Comparison of ENCODE assay signal across 20 cellular contexts in the genomic region with DNA sequence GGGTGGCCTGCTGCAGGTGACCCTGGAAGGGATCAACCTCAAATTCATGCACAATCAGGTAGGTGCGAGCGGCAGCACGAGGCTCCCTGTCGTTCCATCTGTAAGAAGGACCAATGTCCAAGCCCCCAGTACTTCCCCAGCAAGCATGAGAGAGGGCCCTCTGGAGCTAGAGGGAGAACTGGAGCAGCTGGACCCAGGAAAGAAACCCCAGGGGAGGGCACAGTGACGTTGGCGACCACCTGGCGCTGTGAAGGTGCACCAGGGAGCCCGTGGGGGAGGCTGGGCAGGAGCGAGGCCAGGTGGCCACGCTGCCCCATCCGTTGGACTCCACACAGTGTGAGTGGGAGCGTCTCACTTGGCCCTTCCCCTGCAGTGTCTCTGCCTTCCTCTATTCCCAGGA. TPM values are rescaled to one million over a fixed set of nuclear protein-coding genes. Genes with fewer than 3 reads are reported as not detected.
A peak's percentile ranks its signal among the peaks of the same experiment; 100 is the strongest.
DNase-seq lines count a peak whose midpoint lies in the region; ATAC-seq and TF ChIP-seq lines count a peak whose summit lies in the region.
"Had no signal": no experiment of that assay in that cellular context is flagged by ENCODE, and none has a peak within 500 bp of the region (broad histone marks: within the 10 kb centered on the region; RNA-seq: fewer than 3 reads in every experiment).

No MANE protein-coding gene starts in this region.

- H3K4me3 ChIP-seq in H7 (ENCODE audit: insufficient read depth, low read depth, low read length) = no peak overlapping the region
- H3K4me3 ChIP-seq: SJCRH30 had no signal

- TF ChIP-seq CTCF in endothelial cell (IDR thresholded peaks at IDR 0.05; ENCODE audit: unreplicated experiment) (no peak), HFFc6 (IDR thresholded peaks at IDR 0.05) (no peak)

- H3K36me3 ChIP-seq in H7 (replicated peaks; ENCODE audit: control insufficient read depth, insufficient read depth, low read length) = peaks cover 6% of the 10 kb centered on the region

- DNase-seq in activated naive CD8-positive, alpha-beta T cell treated with anti-CD3 and anti-CD28 coated beads, Interleukin-2, amount 50 U/mL, for 24 hours = no peak
- DNase-seq in H7 (peak; percentile 32), endothelial cell (ENCODE audit: low spot score) (no peak), SHP77 treated with DMSO at 0.1 percent for 48 hours (lab: John Stamatoyannopoulos, UW) (no peak), HFFc6 (no peak)
- no peak for DNase-seq in stimulated activated naive B cell treated with anti-CD40 and anti-IgM and Interleukin-4, amounts not matched to agents 10 μg/mL and 1 μg/mL and 100 μg/mL, for 72 hours
- DNase-seq: EL, GF-D8, GOT3, NCI-H1092, NCI-H1436, NCI-H187 treated with DMSO at 0.1 percent for 48 hours, NCI-H226, NCI-H510A treated with DMSO at 0.1 percent for 48 hours, NCI-H748 treated with DMSO at 0.1 percent for 48 hours, SJCRH30 had no signal

- H3K27ac Mint-ChIP-seq in activated naive CD8-positive, alpha-beta T cell = peak overlapping the region; percentile 41
- H3K27ac Mint-ChIP-seq in activated naive CD8-positive, alpha-beta T cell treated with anti-CD3 and anti-CD28 coated beads, Interleukin-2, amount 50 U/mL, for 24 hours = no peak overlapping the region
- H3K27ac Mint-ChIP-seq in endothelial cell (ENCODE audit: unreplicated experiment) = peak overlapping the region; percentile 37
- H3K27ac Mint-ChIP-seq in stimulated activated naive B cell treated with anti-CD40 and anti-IgM and Interleukin-4, amounts not matched to agents 10 μg/mL and 1 μg/mL and 100 μg/mL, for 72 hours = peak overlapping the region; percentile 42
- H3K27ac Mint-ChIP-seq in HFFc6 = no peak overlapping the region

- no peaks in the 10 kb centered on the region for H3K27me3 ChIP-seq in H7 (ENCODE audit: control insufficient read depth, insufficient read depth, low read length)
- H3K27me3 ChIP-seq: SJCRH30 had no signal

- no peak for ATAC-seq in activated naive CD8-positive, alpha-beta T cell treated with anti-CD3 and anti-CD28 coated beads, Interleukin-2, amount 50 U/mL, for 24 hours
- no peak for ATAC-seq in stimulated activated naive B cell treated with anti-CD40 and anti-IgM and Interleukin-4, amounts not matched to agents 10 μg/mL and 1 μg/mL and 100 μg/mL, for 72 hours (replicated peaks)
- ATAC-seq: HCT116 had no signal

- H3K4me1 Mint-ChIP-seq in activated naive CD8-positive, alpha-beta T cell (ENCODE audit: low read depth) = no peaks in the 10 kb centered on the region
- no peaks in the 10 kb centered on the region for H3K4me1 Mint-ChIP-seq in activated naive CD8-positive, alpha-beta T cell treated with anti-CD3 and anti-CD28 coated beads, Interleukin-2, amount 50 U/mL, for 24 hours
- H3K4me1 Mint-ChIP-seq in endothelial cell (ENCODE audit: unreplicated experiment) (peaks cover 16% of the 10 kb centered on the region), HFFc6 (ENCODE audit: low read depth) (peaks cover 5% of the 10 kb centered on the region; the same call in 1 of the 2 replicates)
- peaks cover 14 to 19% of the 10 kb centered on the region in 2 donors for H3K4me1 Mint-ChIP-seq in stimulated activated naive B cell treated with anti-CD40 and anti-IgM and Interleukin-4, amounts not matched to agents 10 μg/mL and 1 μg/mL and 100 μg/mL, for 72 hours

- peaks cover 7% of the 10 kb centered on the region for H3K36me3 Mint-ChIP-seq in activated naive CD8-positive, alpha-beta T cell
- peaks cover 20% of the 10 kb centered on the region for H3K36me3 Mint-ChIP-seq in activated naive CD8-positive, alpha-beta T cell treated with anti-CD3 and anti-CD28 coated beads, Interleukin-2, amount 50 U/mL, for 24 hours (ENCODE audit: low read depth)
- H3K36me3 Mint-ChIP-seq in endothelial cell (ENCODE audit: low read depth, unreplicated experiment) (peaks cover 41% of the 10 kb centered on the region), HFFc6 (ENCODE audit: low read depth) (peaks cover 11% of the 10 kb centered on the region)
- H3K36me3 Mint-ChIP-seq in stimulated activated naive B cell treated with anti-CD40 and anti-IgM and Interleukin-4, amounts not matched to agents 10 μg/mL and 1 μg/mL and 100 μg/mL, for 72 hours = peaks cover 32 to 45% of the 10 kb centered on the region in 2 donors

- no peaks in the 10 kb centered on the region for H3K27me3 Mint-ChIP-seq in activated naive CD8-positive, alpha-beta T cell
- no peaks in the 10 kb centered on the region for H3K27me3 Mint-ChIP-seq in activated naive CD8-positive, alpha-beta T cell treated with anti-CD3 and anti-CD28 coated beads, Interleukin-2, amount 50 U/mL, for 24 hours
- peaks cover 6% of the 10 kb centered on the region for H3K27me3 Mint-ChIP-seq in endothelial cell (ENCODE audit: unreplicated experiment)
- H3K27me3 Mint-ChIP-seq in stimulated activated naive B cell treated with anti-CD40 and anti-IgM and Interleukin-4, amounts not matched to agents 10 μg/mL and 1 μg/mL and 100 μg/mL, for 72 hours = no peaks in the 10 kb centered on the region
- no peaks in the 10 kb centered on the region; the same call in 1 of the 2 replicates for H3K27me3 Mint-ChIP-seq in HFFc6 (ENCODE audit: insufficient read depth)

- no peaks in the 10 kb centered on the region for H3K9me3 Mint-ChIP-seq in activated naive CD8-positive, alpha-beta T cell (ENCODE audit: low read depth)
- no peaks in the 10 kb centered on the region for H3K9me3 Mint-ChIP-seq in activated naive CD8-positive, alpha-beta T cell treated with anti-CD3 and anti-CD28 coated beads, Interleukin-2, amount 50 U/mL, for 24 hours
- H3K9me3 Mint-ChIP-seq in endothelial cell (ENCODE audit: unreplicated experiment) = no peaks in the 10 kb centered on the region
- H3K9me3 Mint-ChIP-seq in stimulated activated naive B cell treated with anti-CD40 and anti-IgM and Interleukin-4, amounts not matched to agents 10 μg/mL and 1 μg/mL and 100 μg/mL, for 72 hours = no peaks in the 10 kb centered on the region
- no peaks in the 10 kb centered on the region for H3K9me3 Mint-ChIP-seq in HFFc6
- H3K9me3 Mint-ChIP-seq: CD14-positive monocyte had no signal

- H3K4me3 Mint-ChIP-seq in activated naive CD8-positive, alpha-beta T cell = no peak overlapping the region
- no peak overlapping the region for H3K4me3 Mint-ChIP-seq in activated naive CD8-positive, alpha-beta T cell treated with anti-CD3 and anti-CD28 coated beads, Interleukin-2, amount 50 U/mL, for 24 hours
- H3K4me3 Mint-ChIP-seq in endothelial cell (ENCODE audit: unreplicated experiment) = no peak overlapping the region
- H3K4me3 Mint-ChIP-seq in stimulated activated naive B cell treated with anti-CD40 and anti-IgM and Interleukin-4, amounts not matched to agents 10 μg/mL and 1 μg/mL and 100 μg/mL, for 72 hours = no peak overlapping the region
- H3K4me3 Mint-ChIP-seq in HFFc6 = no peak overlapping the region
- H3K4me3 Mint-ChIP-seq: CD14-positive monocyte had no signal

RNA-seq across cellular contexts. Expression of gene MYBPC3, which starts 28.0 kb away (rescaled TPM):
- not detected in 2 replicates for total RNA-seq in H7 (2014; rRNA removed; shearing (Covaris generic))
- not detected for total RNA-seq in endothelial cell (ENCODE audit: unreplicated experiment)
- not detected for total RNA-seq in HFFc6 (2021; fragmentation: NEBNext Ultra II Directional; extraction: Animal tissue kit (Norgen Biotek cat#: 25700))
- total RNA-seq: A172, SJCRH30 had no signal

RNA-seq across cellular contexts. Expression of gene SPI1, which starts 53.8 kb away (rescaled TPM):
- 0.42 and 0.81 TPM in 2 replicates for total RNA-seq in H7 (2014; rRNA removed; shearing (Covaris generic))
- total RNA-seq in endothelial cell (ENCODE audit: unreplicated experiment) = not detected
- total RNA-seq in HFFc6 (2021; fragmentation: NEBNext Ultra II Directional; extraction: Animal tissue kit (Norgen Biotek cat#: 25700)) = not detected
- total RNA-seq: A172, SJCRH30 had no signal

RNA-seq across cellular contexts. Expression of gene MADD, which starts 54.6 kb away (rescaled TPM):
- 21.3 and 22.7 TPM in 2 replicates for total RNA-seq in H7 (2014; rRNA removed; shearing (Covaris generic))
- total RNA-seq in endothelial cell (ENCODE audit: unreplicated experiment) = 61.2 TPM
- total RNA-seq in HFFc6 (2021; fragmentation: NEBNext Ultra II Directional; extraction: Animal tissue kit (Norgen Biotek cat#: 25700)) = 10 to 100 TPM; 22.4 to 30.5 (median 25.2) TPM

Comparison
In these comparisons a context has a peak if more than half of its experiments do, and no peak if none do; other contexts are left out.
1. H3K27ac Mint-ChIP-seq: peak in activated naive CD8-positive, alpha-beta T cell (single experiment), endothelial cell (single experiment) and stimulated activated naive B cell treated with anti-CD40 and anti-IgM and Interleukin-4, amounts not matched to agents 10 μg/mL and 1 μg/mL and 100 μg/mL, for 72 hours (single experiment); none in activated naive CD8-positive, alpha-beta T cell treated with anti-CD3 and anti-CD28 coated beads, Interleukin-2, amount 50 U/mL, for 24 hours (single experiment) and HFFc6 (single experiment).